ENCODE assay signal across 23 cellular contexts in the genomic region with DNA sequence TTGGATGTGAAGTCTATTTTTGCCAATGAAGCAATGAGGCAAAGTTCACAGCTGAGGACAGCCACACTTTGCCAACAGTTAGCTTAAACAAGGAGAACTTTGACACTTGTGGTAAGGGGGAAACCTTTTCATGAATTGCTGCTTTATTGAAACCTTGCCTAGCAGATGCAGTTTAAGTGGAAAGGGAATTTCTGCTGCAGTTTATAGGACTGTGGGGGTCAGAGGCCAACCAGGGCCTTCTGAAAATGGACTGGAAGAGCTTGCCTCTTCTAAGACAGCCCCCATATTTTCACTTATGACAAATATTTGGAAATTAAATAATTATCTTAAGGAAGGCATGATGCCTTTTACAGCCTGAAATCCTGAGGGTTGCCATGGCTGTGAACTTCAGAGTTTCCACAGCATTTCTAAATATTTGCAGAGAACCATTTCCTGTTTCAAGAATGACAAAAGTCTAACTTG.
"Had no signal": no experiment of that assay in that cellular context is flagged by ENCODE, and none has a peak within 500 bp of the region (broad histone marks: within the 10 kb centered on the region; RNA-seq: fewer than 3 reads in every experiment).

No MANE protein-coding gene starts in this region.

- H3K4me3 ChIP-seq: adrenal gland, K562 had no signal

- DNase-seq: activated CD4-positive, alpha-beta T cell treated with anti-CD3 and anti-CD28 coated beads for 4 hours; activated CD8-positive, alpha-beta memory T cell treated with anti-CD3 and anti-CD28 coated beads, Interleukin-2, amount 50 U/mL, for 4 hours; activated CD8-positive, alpha-beta T cell treated with anti-CD3 and anti-CD28 coated beads for 36 hours; activated naive CD4-positive, alpha-beta T cell treated with anti-CD3 and anti-CD28 coated beads, Interleukin-2, amount 50 U/mL, for 16 hours; activated naive CD8-positive, alpha-beta T cell treated with anti-CD3 and anti-CD28 coated beads, Interleukin-2, amount 10 ng/mL, durations not matched to agents 7 days and 5 days; activated T-cell treated with anti-CD3 and anti-CD28 coated beads, Interleukin-2, amount 50 U/mL, for 72 hours; adrenal gland; anterior cingulate cortex; Karpas-422; MM.1S; NCI-H1105; NCI-H1436; NCI-H187; NCI-H2081; NCI-H446; NCI-H524; PC-3; SHP77 treated with DMSO at 0.1 percent for 48 hours; T-helper 2 cell; T1000; WERI-Rb-1 had no signal

- H3K36me3 ChIP-seq: adrenal gland, WERI-Rb-1 had no signal

- H3K9me3 ChIP-seq: adrenal gland had no signal

- H3K27me3 ChIP-seq: adrenal gland had no signal

- H3K4me1 ChIP-seq: adrenal gland had no signal

- H3K27ac ChIP-seq: adrenal gland, WERI-Rb-1 had no signal

- ATAC-seq: activated CD4-positive, CD25-positive, alpha-beta regulatory T cell treated with anti-CD3 and anti-CD28 coated beads, Interleukin-2, amount 50 U/mL, for 24 hours; activated CD8-positive, alpha-beta T cell treated with anti-CD3 and anti-CD28 coated beads for 36 hours; activated T-cell treated with anti-CD3 and anti-CD28 coated beads, Interleukin-2, amount 50 U/mL, for 72 hours; K562; PC-3 had no signal
